ENCODE assay signal across 20 cellular contexts in the genomic region with DNA sequence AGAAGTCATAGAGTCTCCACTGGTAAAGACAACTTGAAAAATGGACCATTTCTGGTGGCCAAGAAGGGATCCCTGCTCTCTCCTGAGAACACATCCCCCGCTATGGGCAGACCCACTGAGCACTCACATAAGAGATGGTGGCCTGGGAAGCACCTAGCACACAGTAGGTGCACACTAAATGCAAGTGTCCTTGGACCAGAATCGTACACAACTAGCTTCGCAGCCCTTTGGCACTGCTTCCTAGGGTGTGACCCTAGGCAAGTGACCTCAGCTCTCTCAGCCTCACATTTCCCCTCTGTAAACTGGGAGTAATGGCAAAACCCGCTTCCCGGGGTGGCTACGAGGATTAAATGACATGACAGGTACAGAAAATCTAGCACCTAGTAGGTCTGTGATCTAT. TPM values are rescaled to one million over a fixed set of nuclear protein-coding genes. Genes with fewer than 3 reads are reported as not detected.
DNase-seq lines count a peak whose midpoint lies in the region; ATAC-seq, FAIRE-seq and TF ChIP-seq lines count a peak whose summit lies in the region.
"Had no signal": no experiment of that assay in that cellular context is flagged by ENCODE, and none has a peak within 500 bp of the region (broad histone marks: within the 10 kb centered on the region; RNA-seq: fewer than 3 reads in every experiment).

No MANE protein-coding gene starts in this region.

- peak overlapping the region; percentile 75 for H3K18ac ChIP-seq in mesendoderm (ENCODE audit: low read length)

- ATAC-seq in HepG2 (no peak), right lobe of liver (no peak), gastrocnemius medialis (no peak), aorta (ENCODE audit: low FRiP score) (peak; percentile 8)
- ATAC-seq: PC-3 had no signal

- H3K27ac ChIP-seq in HepG2 (ENCODE audit: extremely low read length, insufficient read depth, low read length) (no peak overlapping the region), right lobe of liver (no peak overlapping the region), mesendoderm (ENCODE audit: low read depth, low read length) (no peak overlapping the region), gastrocnemius medialis (peak overlapping the region; percentile 57 to 76 (median 62)), aorta (ENCODE audit: low read depth in 1 of 2, low read length in 2 of 2) (peak overlapping the region in 1 of 2 donors; percentile 20)
- no peak overlapping the region for H3K27ac ChIP-seq in CD4-positive, alpha-beta memory T cell (ENCODE audit: low read depth, low read length)
- H3K27ac ChIP-seq: A549; BLaER1 treated with 17β-estradiol and CSF1 and Interleukin-3, amounts not matched to agents 10 nM and 100 nM had no signal

- H3K56ac ChIP-seq in mesendoderm (ENCODE audit: low read length) = peak overlapping the region; percentile 56

- FAIRE-seq in HepG2 (lab: Jason Lieb, UNC) = no peak
- FAIRE-seq: A549, G401.6 had no signal

- no peaks in the 10 kb centered on the region for H3K4me1 Mint-ChIP-seq in CD4-positive, alpha-beta memory T cell

- H3K4me2 ChIP-seq in HepG2 (ENCODE audit: low read depth, low read length) = no peak overlapping the region
- H3K4me2 ChIP-seq in mesendoderm (ENCODE audit: low read length) = no peak overlapping the region
- H3K4me2 ChIP-seq: A549 had no signal

- no peaks in the 10 kb centered on the region for H4K20me1 ChIP-seq in HepG2 (ENCODE audit: insufficient read depth, low read length)
- H4K20me1 ChIP-seq: BLaER1 treated with 17β-estradiol and CSF1 and Interleukin-3, amounts not matched to agents 10 nM and 100 nM had no signal

- 46% methylated on average over 6 of the region's 6 CpGs for WGBS in HepG2 (ENCODE audit: low lambda C conversion rate)
- 47% methylated on average over 3 of the region's 6 CpGs for WGBS in right lobe of liver (ENCODE audit: insufficient coverage, low coverage, low lambda C conversion rate, missing lambda C conversion rate)
- no CpG with 5 or more reads among the region's 6 CpGs for WGBS in mesendoderm (ENCODE audit: extremely low coverage, insufficient coverage, low lambda C conversion rate)
- WGBS in aorta, 2 donors = 83 to 85% methylated on average over 6 of the region's 6 CpGs

- no TSS peak for BruUV-seq in HepG2 (replicated peaks; lab: Mats Ljungman, UMichigan)

- H3K4ac ChIP-seq in mesendoderm (ENCODE audit: low read depth, low read length) = peak overlapping the region; percentile 26

- no peak overlapping the region for H4K5ac ChIP-seq in mesendoderm (ENCODE audit: low read length)

- in situ Hi-C loops in HepG2 (cut with HindIII; ENCODE audit: extremely low pct_ligation_motif_present, low pct_unique_long_range_greater_than_20kb) (no loop called here), gastrocnemius medialis (cut with MboI; ENCODE audit: low sequenced_read_pairs in 4 of 4) (no loop called here)

- no peak for TF ChIP-seq RAD21 in HepG2 (CRISPR knock-in tag; IDR thresholded peaks at IDR 0.05)

- POLR2A ChIA-PET in HepG2 (lab: Yijun Ruan, JAX) = no interaction called here
- POLR2A ChIA-PET in CD4-positive, alpha-beta memory T cell (lab: Charles Lee; ENCODE audit: partially characterized antibody) = no interaction called here

- TF ChIP-seq EP300 in HepG2 (IDR thresholded peaks at IDR 0.05; ENCODE audit: low read depth in 2 of 2, low read length in 2 of 2) = no peak
- TF ChIP-seq EP300 in HepG2 (CRISPR knock-in tag; IDR thresholded peaks at IDR 0.05; ENCODE audit: borderline replicate concordance) = no peak

- H3K79me2 ChIP-seq in HepG2 (ENCODE audit: insufficient read depth, low read length) (no peaks in the 10 kb centered on the region), mesendoderm (ENCODE audit: control insufficient read depth, insufficient read depth, low read length) (no peaks in the 10 kb centered on the region)

- H3K4me1 ChIP-seq in HepG2 (ENCODE audit: insufficient read depth, low read length) (peaks cover 13% of the 10 kb centered on the region), right lobe of liver (peaks cover 0 to 30% (median 0%) of the 10 kb centered on the region in 4 donors), mesendoderm (ENCODE audit: control insufficient read depth, low read depth, low read length) (peaks cover 16% of the 10 kb centered on the region), gastrocnemius medialis (peaks cover 33% of the 10 kb centered on the region in 2 donors), aorta (ENCODE audit: control insufficient read depth in 1 of 2, insufficient read depth in 2 of 2, low read length in 2 of 2) (peaks cover 0 to 2% of the 10 kb centered on the region in 2 donors)
- no peaks in the 10 kb centered on the region for H3K4me1 ChIP-seq in CD4-positive, alpha-beta memory T cell (ENCODE audit: insufficient read depth, low read length)
- H3K4me1 ChIP-seq: A549 had no signal

- TF ChIP-seq POLR2A in HepG2 (IDR thresholded peaks at IDR 0.05; ENCODE audit: insufficient read depth in 1 of 2, low read depth in 2 of 2, low read length in 2 of 2) (no peak), right lobe of liver (IDR thresholded peaks at IDR 0.05) (no peak), gastrocnemius medialis (IDR thresholded peaks at IDR 0.05) (no peak)

- H2AFZ ChIP-seq in HepG2 (ENCODE audit: low read length) = no peak overlapping the region

- H3K9me3 ChIP-seq in HepG2 (ENCODE audit: low read length) (no peaks in the 10 kb centered on the region), right lobe of liver (no peaks in the 10 kb centered on the region), gastrocnemius medialis (no peaks in the 10 kb centered on the region), aorta (ENCODE audit: control insufficient read depth, low read length) (no peaks in the 10 kb centered on the region)
- no peaks in the 10 kb centered on the region for H3K9me3 ChIP-seq in CD4-positive, alpha-beta memory T cell (ENCODE audit: control insufficient read depth in 1 of 2, low read length in 2 of 2)
- H3K9me3 ChIP-seq: A549; BLaER1 treated with 17β-estradiol and CSF1 and Interleukin-3, amounts not matched to agents 10 nM and 100 nM had no signal

- no peaks in the 10 kb centered on the region for H3K79me1 ChIP-seq in mesendoderm (ENCODE audit: low read length)

- no peak overlapping the region for H3K4me3 Mint-ChIP-seq in CD4-positive, alpha-beta memory T cell

- H3K9ac ChIP-seq in HepG2 (ENCODE audit: insufficient read depth, low read depth, low read length) (no peak overlapping the region), mesendoderm (ENCODE audit: low read length) (no peak overlapping the region)

- H3K27ac Mint-ChIP-seq in CD4-positive, alpha-beta memory T cell = no peak overlapping the region

- no peaks in the 10 kb centered on the region for H3K9me3 Mint-ChIP-seq in CD4-positive, alpha-beta memory T cell

- H2BK15ac ChIP-seq in mesendoderm (replicated peaks; ENCODE audit: low read depth) = no peak overlapping the region

- intact Hi-C loops in HepG2 (cut with micrococcal nuclease; ENCODE audit: unreplicated experiment) (no loop called here), right lobe of liver (cut with DNase I) (no loop called here), gastrocnemius medialis (cut with DNase I; ENCODE audit: low total_unique reads) (no loop called here), aorta (cut with DNase I) (loop anchor here in 1 of 2 donors (5.0 kb wide), 1 partner anchor 50 kb away; no protein-coding TSS in a partner anchor)
- intact Hi-C loops in CD4-positive, alpha-beta memory T cell (cut with micrococcal nuclease) = no loop called here

- H3K36me3 Mint-ChIP-seq in CD4-positive, alpha-beta memory T cell = no peaks in the 10 kb centered on the region

- H3K4me3 ChIP-seq in HepG2 (replicated peaks in 1 of 3; ENCODE audit: insufficient read depth in 1 of 3, low read depth in 2 of 3, low read length in 3 of 3) (no peak overlapping the region), right lobe of liver (no peak overlapping the region), mesendoderm (ENCODE audit: low read length) (no peak overlapping the region), gastrocnemius medialis (no peak overlapping the region), aorta (ENCODE audit: low read length in 2 of 2) (no peak overlapping the region)
- H3K4me3 ChIP-seq in CD4-positive, alpha-beta memory T cell (ENCODE audit: low read length in 2 of 2) = no peak overlapping the region
- H3K4me3 ChIP-seq: A549; BLaER1 treated with 17β-estradiol and CSF1 and Interleukin-3, amounts not matched to agents 10 nM and 100 nM had no signal

- H2BK5ac ChIP-seq in mesendoderm (ENCODE audit: low read length) = no peak overlapping the region

- CTCF ChIA-PET in HepG2 (lab: Yijun Ruan, JAX; ENCODE audit: low intra/inter-chr PET ratio, low total read pairs) = no interaction called here
- CTCF ChIA-PET in CD4-positive, alpha-beta memory T cell (lab: Charles Lee; ENCODE audit: partially characterized antibody) = no interaction called here

- no peak overlapping the region for H2AK5ac ChIP-seq in mesendoderm (ENCODE audit: low read length)

- H3K27me3 ChIP-seq in HepG2 (ENCODE audit: control insufficient read depth in 1 of 2, insufficient read depth in 2 of 2, low read length in 2 of 2) (no peaks in the 10 kb centered on the region; a peak in 1 of 5 replicates), right lobe of liver (no peaks in the 10 kb centered on the region), mesendoderm (ENCODE audit: insufficient read depth, low read length, poor library complexity) (no peaks in the 10 kb centered on the region), gastrocnemius medialis (no peaks in the 10 kb centered on the region), aorta (ENCODE audit: control insufficient read depth in 1 of 2, insufficient read depth in 2 of 2, low read length in 1 of 2) (no peaks in the 10 kb centered on the region)
- H3K27me3 ChIP-seq in CD4-positive, alpha-beta memory T cell (ENCODE audit: insufficient read depth, low read length) = no peaks in the 10 kb centered on the region
- H3K27me3 ChIP-seq: BLaER1 treated with 17β-estradiol and CSF1 and Interleukin-3, amounts not matched to agents 10 nM and 100 nM had no signal

- H3K36me3 ChIP-seq in HepG2 (replicated peaks in 1 of 2; ENCODE audit: control insufficient read depth in 1 of 2, insufficient read depth in 2 of 2, low read length in 2 of 2) = no peaks in the 10 kb centered on the region
- no peaks in the 10 kb centered on the region for H3K36me3 ChIP-seq in right lobe of liver
- no peaks in the 10 kb centered on the region for H3K36me3 ChIP-seq in mesendoderm (ENCODE audit: control insufficient read depth, insufficient read depth, low read length)
- H3K36me3 ChIP-seq in gastrocnemius medialis = no peaks in the 10 kb centered on the region
- H3K36me3 ChIP-seq in aorta (ENCODE audit: control insufficient read depth in 1 of 2, insufficient read depth in 2 of 2, low read length in 1 of 2) = no peaks in the 10 kb centered on the region
- no peaks in the 10 kb centered on the region for H3K36me3 ChIP-seq in CD4-positive, alpha-beta memory T cell (ENCODE audit: insufficient read depth, low read length)
- H3K36me3 ChIP-seq: BLaER1 treated with 17β-estradiol and CSF1 and Interleukin-3, amounts not matched to agents 10 nM and 100 nM had no signal

- peaks cover 22 to 30% of the 10 kb centered on the region in 2 donors for H3K27me3 Mint-ChIP-seq in CD4-positive, alpha-beta memory T cell

- no peak overlapping the region for H3K23ac ChIP-seq in mesendoderm (ENCODE audit: low read length)

- no peak for DNase-seq in HepG2 (ENCODE audit: low spot score)
- no peak for DNase-seq in right lobe of liver
- DNase-seq in mesendoderm = no peak
- DNase-seq in gastrocnemius medialis = no peak
- DNase-seq in aorta = no peak
- DNase-seq in SIG-M5 (lab: John Stamatoyannopoulos, UW) = no peak
- no peak for DNase-seq in CD4-positive, alpha-beta memory T cell
- DNase-seq in NAMALWA (ENCODE audit: low spot score) = no peak
- DNase-seq: activated CD4-positive, alpha-beta T cell treated with anti-CD3 and anti-CD28 coated beads for 1 hour; activated effector memory CD4-positive, alpha-beta T cell treated with anti-CD3 and anti-CD28 coated beads, Interleukin-2, amount 50 U/mL, for 16 hours; amniotic stem cell; cerebellar nuclear complex; Karpas-422; kidney glomerular epithelial cell; NCI-H1417 treated with DMSO at 0.1 percent for 48 hours; PC-3; stimulated activated CD4-positive, alpha-beta T cell treated with anti-CD3 and anti-CD28 coated beads, Interleukin-2, amount 100 ng/mL, for 48 hours had no signal

- no peak overlapping the region for H4K8ac ChIP-seq in mesendoderm (ENCODE audit: low read depth, low read length)

- TF ChIP-seq CTCF in HepG2 (CRISPR knock-in tag; IDR thresholded peaks at IDR 0.05) (no peak), right lobe of liver (IDR thresholded peaks at IDR 0.05) (no peak), gastrocnemius medialis (IDR thresholded peaks at IDR 0.05 in 4 of 5, conservative IDR thresholded peaks at IDR 0.05 in 1 of 5) (no peak)

- peak overlapping the region; percentile 73 for H2BK120ac ChIP-seq in mesendoderm (ENCODE audit: low read depth, low read length)

RNA-seq across cellular contexts. Expression of gene KCNB1, which starts 35.1 kb away (rescaled TPM):
- total RNA-seq in HepG2 (2016; rRNA removed; fragmentation: Illumina TruSeq; extraction: Trizol) = 0.02 TPM in 1 of 2 replicates, not detected in the other
- total RNA-seq in HepG2 (2016; cell fraction: cytosol; rRNA removed; fragmentation: Illumina TruSeq; extraction: Trizol; ENCODE audit: low read depth) = not detected in 2 replicates
- 0.04 TPM in 1 of 2 replicates, not detected in the other for total RNA-seq in HepG2 (2016; cell fraction: insoluble cytoplasmic fraction; rRNA removed; fragmentation: Illumina TruSeq; extraction: Trizol)
- not detected in 2 replicates for total RNA-seq in HepG2 (2016; cell fraction: membrane; rRNA removed; fragmentation: Illumina TruSeq; extraction: Trizol)
- total RNA-seq in HepG2 (2016; cell fraction: nucleus; rRNA removed; fragmentation: Illumina TruSeq; extraction: Trizol) = 0.09 TPM in 1 of 2 replicates, not detected in the other
- polyA plus RNA-seq in HepG2 (2011; rRNA removed) = 0.01 TPM in 1 of 2 replicates, not detected in the other
- 0.03 TPM in 1 of 2 replicates, not detected in the other for polyA plus RNA-seq in HepG2 (2011; cell fraction: cytosol; rRNA removed)
- polyA plus RNA-seq in HepG2 (2011; cell fraction: nucleus; rRNA removed) = not detected in 2 replicates
- polyA plus RNA-seq in HepG2 (2012) = 0.05 and 0.09 TPM in 2 replicates
- polyA plus RNA-seq in HepG2 (2016; cell fraction: cytosol; fragmentation: Illumina TruSeq; extraction: Trizol; ENCODE audit: low read depth) = not detected in 2 replicates
- not detected in 2 replicates for polyA plus RNA-seq in HepG2 (2016; cell fraction: insoluble cytoplasmic fraction; fragmentation: Illumina TruSeq; extraction: Trizol; ENCODE audit: low read depth)
- polyA plus RNA-seq in HepG2 (2016; cell fraction: membrane; fragmentation: Illumina TruSeq; extraction: Trizol; ENCODE audit: low read depth) = not detected in 2 replicates
- not detected in 2 replicates for polyA plus RNA-seq in HepG2 (2016; cell fraction: nucleus; fragmentation: Illumina TruSeq; extraction: Trizol; ENCODE audit: insufficient read depth, low read depth)
- polyA minus RNA-seq in HepG2 (2011; rRNA and poly(A)+ RNA removed; ENCODE audit: low replicate concordance) = 0.16 TPM in 1 of 2 replicates, not detected in the other
- polyA minus RNA-seq in HepG2 (2011; cell fraction: cytosol; rRNA and poly(A)+ RNA removed) = not detected in 2 replicates
- polyA minus RNA-seq in HepG2 (2011; cell fraction: nucleus; rRNA and poly(A)+ RNA removed) = under 0.01 TPM in 1 of 2 replicates, not detected in the other
- total RNA-seq in right lobe of liver = 1 to 10 TPM; 1.5 to 8.2 (median 3.8) TPM
- polyA plus RNA-seq in mesendoderm (2013, experiment 1 of 2) = 0.52 TPM
- 0.53 TPM for polyA plus RNA-seq in mesendoderm (2013, experiment 2 of 2)
- total RNA-seq in gastrocnemius medialis = 10 to 100 TPM in 2 of 4 donors, 1 to 10 TPM in 2; 6.6 to 34.7 (median 9.4) TPM
- total RNA-seq in aorta = 1 to 10 TPM in 1 of 2 donors, under 1 TPM in 1; 0.65 to 2.0 TPM
- polyA plus RNA-seq in aorta = under 1 TPM in 1 of 2 donors, not detected in 1; under 0.01 TPM
- not detected for total RNA-seq in CD4-positive, alpha-beta memory T cell
- polyA plus RNA-seq in CD4-positive, alpha-beta memory T cell = under 1 TPM in 1 of 2 donors, not detected in 1; 0.09 TPM

Comparison
In these comparisons a context has a peak if more than half of its experiments do, and no peak if none do; other contexts are left out.
1. H3K27ac ChIP-seq: peak in gastrocnemius medialis (4 of 4); none in HepG2 (single experiment), right lobe of liver (0 of 3), mesendoderm (single experiment) and CD4-positive, alpha-beta memory T cell (single experiment).